In the genomic region with DNA sequence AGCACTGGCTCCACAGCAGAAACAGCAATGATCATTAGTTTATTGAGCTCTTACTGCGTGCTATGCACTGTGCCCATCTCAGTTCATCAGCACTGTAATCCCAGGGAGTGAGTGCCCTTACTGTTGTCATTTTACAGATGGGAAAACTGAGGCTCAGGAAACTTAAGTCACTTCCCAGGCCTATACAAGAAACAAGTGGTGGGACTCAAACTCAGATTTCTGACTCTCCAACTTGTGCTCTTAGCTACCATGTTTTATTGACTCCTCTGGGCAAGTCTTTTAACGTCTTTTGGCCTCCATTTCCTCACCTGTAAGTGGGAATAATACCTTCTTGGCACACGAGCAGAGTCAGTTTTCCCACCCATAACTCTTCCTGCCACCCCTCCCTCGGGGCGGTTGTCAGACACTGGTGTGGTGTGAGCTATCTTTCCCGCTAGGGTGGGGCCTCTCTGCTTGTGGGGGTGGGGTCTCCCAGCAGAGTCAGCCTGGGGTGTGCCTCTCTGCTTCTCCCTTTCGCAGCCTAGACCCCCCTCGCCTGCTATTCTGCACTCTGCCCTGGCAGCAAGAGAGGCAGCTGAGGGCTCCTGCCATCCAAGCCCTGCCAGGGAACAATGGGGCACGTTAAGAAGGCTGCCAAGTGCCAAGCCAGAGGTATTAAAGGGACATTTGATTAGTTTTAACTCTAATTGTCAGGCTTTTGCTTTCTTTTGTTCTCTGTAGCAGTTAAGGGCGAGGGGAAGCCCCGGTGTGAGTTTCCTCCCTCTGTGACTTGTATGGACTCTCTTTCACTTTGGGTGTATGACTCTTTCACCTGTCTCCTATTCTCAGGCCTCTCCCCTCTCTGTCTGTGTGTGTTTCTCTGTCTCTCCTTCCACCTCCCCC, we compare ENCODE assay signal across 9 cellular contexts. TPM values are rescaled to one million over a fixed set of nuclear protein-coding genes. Genes with fewer than 3 reads are reported as not detected.
DNase-seq lines count a peak whose midpoint lies in the region; ATAC-seq, FAIRE-seq and TF ChIP-seq lines count a peak whose summit lies in the region.
"Had no signal": no experiment of that assay in that cellular context is flagged by ENCODE, and none has a peak within 500 bp of the region (broad histone marks: within the 10 kb centered on the region; RNA-seq: fewer than 3 reads in every experiment).

No MANE protein-coding gene starts in this region.

- in situ Hi-C loops in K562 (cut with MboI): no loop called here
- in situ Hi-C loops in GM23248 (cut with MboI): no loop called here

- H4K20me1 ChIP-seq in K562 (replicated peaks; ENCODE audit: control insufficient read depth, insufficient read depth, low read length) (no peaks in the 10 kb centered on the region), GM23248 (ENCODE audit: insufficient read depth) (no peaks in the 10 kb centered on the region)

- H3K9me2 ChIP-seq in GM23248 (ENCODE audit: insufficient read depth): no peaks in the 10 kb centered on the region

- CTCF ChIA-PET in K562 (lab: Yijun Ruan, JAX; ENCODE audit: low intra/inter-chr PET ratio): no interaction called here

- H3K36me3 ChIP-seq in K562 (ENCODE audit: control insufficient read depth, insufficient read depth, low read length) (peaks cover 19% of the 10 kb centered on the region), GM23248 (ENCODE audit: low read depth) (no peaks in the 10 kb centered on the region)

- H3K9me1 ChIP-seq in K562 (ENCODE audit: control insufficient read depth, insufficient read depth, low read length): no peaks in the 10 kb centered on the region

- H3K27me3 Mint-ChIP-seq in stimulated activated naive CD8-positive, alpha-beta T cell treated with anti-CD3 and anti-CD28 coated beads, Interleukin-15, amount 100 ng/mL, for 72 hours: no peaks in the 10 kb centered on the region

- H3K79me2 ChIP-seq in K562 (ENCODE audit: control insufficient read depth, insufficient read depth, low read length) (peaks cover 69% of the 10 kb centered on the region), GM23248 (ENCODE audit: insufficient read depth) (peaks cover 91% of the 10 kb centered on the region)

- POLR2A ChIA-PET in K562 (lab: Yijun Ruan, JAX): interaction anchor here (0.6 to 1.2 kb wide), 4 partner anchors 9 to 47 kb away, joined by 3 read pairs; no protein-coding TSS in a partner anchor

- H3F3A ChIP-seq in GM23248 (ENCODE audit: insufficient read depth): peaks cover 3% of the 10 kb centered on the region

- ATAC-seq in GM18520 (IDR thresholded peaks at IDR 0.05; ENCODE audit: unreplicated experiment) (peak; percentile 92), HG02610 (IDR thresholded peaks at IDR 0.05; ENCODE audit: unreplicated experiment) (peak; percentile 95), K562 (peak; percentile 79)
- peak; percentile 72 for ATAC-seq in stimulated activated naive CD8-positive, alpha-beta T cell treated with anti-CD3 and anti-CD28 coated beads, Interleukin-15, amount 100 ng/mL, for 72 hours

- peak overlapping the region; percentile 78 to 84 for H3K4me3 Mint-ChIP-seq in stimulated activated naive CD8-positive, alpha-beta T cell treated with anti-CD3 and anti-CD28 coated beads, Interleukin-15, amount 100 ng/mL, for 72 hours

- TF ChIP-seq EP300 in K562 (IDR thresholded peaks at IDR 0.05; ENCODE audit: low read length): no peak

- H2AFZ ChIP-seq in K562 (ENCODE audit: low read depth, low read length) (peak overlapping the region; percentile 77), GM23248 (no peak overlapping the region)
- H2AFZ ChIP-seq: parathyroid adenoma had no signal

- TF ChIP-seq RAD21 in K562 (CRISPR knock-in tag; conservative IDR thresholded peaks at IDR 0.05 in 1 of 2, IDR thresholded peaks at IDR 0.05 in 1 of 2): no peak

- peak overlapping the region; percentile 97 for H3K27ac Mint-ChIP-seq in stimulated activated naive CD8-positive, alpha-beta T cell treated with anti-CD3 and anti-CD28 coated beads, Interleukin-15, amount 100 ng/mL, for 72 hours

- peak overlapping the region; percentile 43 for H3K27ac ChIP-seq in K562 (ENCODE audit: extremely low read depth, low read depth, low read length)
- H3K27ac ChIP-seq in GM23248: no peak overlapping the region
- H3K27ac ChIP-seq: parathyroid adenoma had no signal

- no peaks in the 10 kb centered on the region for H3K9me3 ChIP-seq in K562 (replicated peaks; ENCODE audit: control insufficient read depth, insufficient read depth, low read depth, low read length)
- H3K9me3 ChIP-seq in GM23248 (ENCODE audit: low read depth): no peaks in the 10 kb centered on the region

- no peak overlapping the region for H3K4me3 ChIP-seq in K562
- no peak overlapping the region for H3K4me3 ChIP-seq in GM23248

- DNase-seq in NCI-H2196 treated with DMSO at 0.1 percent for 48 hours (lab: John Stamatoyannopoulos, UW; ENCODE audit: unreplicated experiment) (peak; percentile 57), K562 (ENCODE audit: extremely low read depth in 1 of 4, low spot score in 3 of 4) (peak; percentile 64 to 84 (median 72)), GM23248 (no peak), NCI-H774 (lab: John Stamatoyannopoulos, UW) (no peak), COLO668 (lab: John Stamatoyannopoulos, UW; ENCODE audit: unreplicated experiment) (no peak)
- peak; percentile 55 to 62 for DNase-seq in stimulated activated naive CD8-positive, alpha-beta T cell treated with anti-CD3 and anti-CD28 coated beads, Interleukin-15, amount 100 ng/mL, for 72 hours

- H3K4me2 ChIP-seq in K562 (ENCODE audit: insufficient read depth, low read length) (peak overlapping the region; percentile 70), GM23248 (ENCODE audit: unreplicated experiment) (no peak overlapping the region)

- FAIRE-seq in K562 (lab: Jason Lieb, UNC): peak; percentile 62

- intact Hi-C loops in K562 (cut with micrococcal nuclease): no loop called here

- peaks cover 98% of the 10 kb centered on the region for H3K4me1 Mint-ChIP-seq in stimulated activated naive CD8-positive, alpha-beta T cell treated with anti-CD3 and anti-CD28 coated beads, Interleukin-15, amount 100 ng/mL, for 72 hours

- no peak; the same call in 1 of the 2 replicates for TF ChIP-seq POLR2A in K562 (conservative IDR thresholded peaks at IDR 0.05)

- 12% methylated on average over 11 of the region's 11 CpGs for WGBS in K562 (ENCODE audit: insufficient coverage, low coverage, missing lambda C conversion rate)
- WGBS in GM23248 (ENCODE audit: low coverage in 1 of 2, low lambda C conversion rate in 2 of 2, missing lambda C conversion rate in 2 of 2), 2 experiments: 71 to 76% methylated on average over 10 to 11 of the region's 11 CpGs

- H3K9ac ChIP-seq in K562 (ENCODE audit: insufficient read depth in 1 of 2, low read depth in 2 of 2, low read length in 2 of 2) (peak overlapping the region; percentile 34 to 86; a peak in 3 of 4 replicates), GM23248 (no peak overlapping the region)
- H3K9ac ChIP-seq: parathyroid adenoma had no signal

- no TSS peak for BruUV-seq in K562 (replicated peaks; lab: Mats Ljungman, UMichigan)

- H3K27me3 ChIP-seq in K562 (ENCODE audit: control insufficient read depth in 2 of 2, insufficient read depth in 2 of 2, low read length in 2 of 2): no peaks in the 10 kb centered on the region
- no peaks in the 10 kb centered on the region for H3K27me3 ChIP-seq in GM23248 (replicated peaks; ENCODE audit: insufficient read depth)

- H3K9me3 Mint-ChIP-seq in stimulated activated naive CD8-positive, alpha-beta T cell treated with anti-CD3 and anti-CD28 coated beads, Interleukin-15, amount 100 ng/mL, for 72 hours: no peaks in the 10 kb centered on the region

- H3K4me1 ChIP-seq in K562 (replicated peaks in 1 of 2; ENCODE audit: control insufficient read depth in 2 of 2, insufficient read depth in 2 of 2, low read length in 2 of 2): peaks cover 36 to 81% of the 10 kb centered on the region in 2 experiments
- H3K4me1 ChIP-seq in GM23248 (ENCODE audit: insufficient read depth): peaks cover 27% of the 10 kb centered on the region

- TF ChIP-seq CTCF in K562 (IDR thresholded peaks at IDR 0.05 in 2 of 3, conservative IDR thresholded peaks at IDR 0.05 in 1 of 3; ENCODE audit: insufficient read depth in 2 of 3, low read depth in 1 of 3, low read length in 3 of 3): no peak

TF ChIP-seq in K562, 482 proteins besides CTCF, POLR2A, EP300 and RAD21 (continues in another document):
- TF ChIP-seq BCOR (IDR thresholded peaks at IDR 0.05): peak; percentile 89
- TF ChIP-seq, protein P1, sequence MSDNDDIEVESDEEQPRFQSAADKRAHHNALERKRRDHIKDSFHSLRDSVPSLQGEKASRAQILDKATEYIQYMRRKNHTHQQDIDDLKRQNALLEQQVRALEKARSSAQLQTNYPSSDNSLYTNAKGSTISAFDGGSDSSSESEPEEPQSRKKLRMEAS (CRISPR knock-in tag; IDR thresholded peaks at IDR 0.05): no peak

RNA-seq across cellular contexts. Expression of a gene that starts 12.1 kb away (rescaled TPM):
- total RNA-seq in K562 (2011; cell fraction: chromatin; rRNA removed; ENCODE audit: low replicate concordance): 88.6 and 134 TPM in 2 replicates
- 30.5 and 37.0 TPM in 2 replicates for total RNA-seq in K562 (2011; cell fraction: nucleolus; rRNA removed)
- total RNA-seq in K562 (2011; cell fraction: nucleoplasm; rRNA removed): 49.3 and 71.1 TPM in 2 replicates
- total RNA-seq in K562 (2014; rRNA removed) (12.9 and 15.3 TPM in 2 replicates), K562 (2014; rRNA removed; fragmentation: Illumina TruSeq; extraction: Trizol) (14.0 and 14.4 TPM in 2 replicates), K562 (2015; rRNA removed; fragmentation: Illumina TruSeq; extraction: Trizol) (13.3 and 13.5 TPM in 2 replicates), K562 (2021) (23.8 and 24.6 TPM in 2 replicates)
- polyA plus RNA-seq in K562 (2011; rRNA removed) (22.8 and 37.1 TPM in 2 replicates), K562 (2014; fragmentation: Illumina TruSeq; extraction: Trizol) (25.2 and 32.9 TPM in 2 replicates), K562 (2014; fragmentation: Nextera tagmentation; extraction: Ambion mirVana) (1 to 10 TPM; 4.6 to 5.2 TPM), K562 (2014; rRNA removed) (10.2 and 12.1 TPM in 2 replicates), GM23248 (2016; fragmentation: Nextera tagmentation; extraction: Ambion mirVana) (23.3 and 28.2 TPM in 2 replicates)
- 9.9 and 17.6 TPM in 2 replicates for polyA plus RNA-seq in K562 (2011; cell fraction: cytosol; rRNA removed)
- 18.9 and 35.9 TPM in 2 replicates for polyA plus RNA-seq in K562 (2011; cell fraction: nucleus; rRNA removed)
- 15.4 and 20.0 TPM in 2 replicates for polyA plus RNA-seq in K562 (2012)
- 38.8 and 57.4 TPM in 2 replicates for polyA minus RNA-seq in K562 (2011; rRNA and poly(A)+ RNA removed)
- 16.7 and 17.4 TPM in 2 replicates for polyA minus RNA-seq in K562 (2011; cell fraction: cytosol; rRNA and poly(A)+ RNA removed)
- 14.3 and 21.5 TPM in 2 replicates for polyA minus RNA-seq in K562 (2011; cell fraction: nucleus; rRNA and poly(A)+ RNA removed)
- 65.4 and 67.9 TPM in 2 replicates for total RNA-seq in GM23248 (2014; rRNA removed; shearing (Covaris generic))

Comparison
In these comparisons a context has a peak if more than half of its experiments do, and no peak if none do; other contexts are left out.
1. DNase-seq: peak in NCI-H2196 treated with DMSO at 0.1 percent for 48 hours (single experiment), K562 (4 of 4) and stimulated activated naive CD8-positive, alpha-beta T cell treated with anti-CD3 and anti-CD28 coated beads, Interleukin-15, amount 100 ng/mL, for 72 hours (2 of 2); none in GM23248 (single experiment), NCI-H774 (single experiment) and COLO668 (single experiment).
2. Peak in every context shown above with its lines, with median percentiles within 50 percentile points of each other: ATAC-seq.